Comparison of ENCODE assay signal across 28 cellular contexts in the genomic region with DNA sequence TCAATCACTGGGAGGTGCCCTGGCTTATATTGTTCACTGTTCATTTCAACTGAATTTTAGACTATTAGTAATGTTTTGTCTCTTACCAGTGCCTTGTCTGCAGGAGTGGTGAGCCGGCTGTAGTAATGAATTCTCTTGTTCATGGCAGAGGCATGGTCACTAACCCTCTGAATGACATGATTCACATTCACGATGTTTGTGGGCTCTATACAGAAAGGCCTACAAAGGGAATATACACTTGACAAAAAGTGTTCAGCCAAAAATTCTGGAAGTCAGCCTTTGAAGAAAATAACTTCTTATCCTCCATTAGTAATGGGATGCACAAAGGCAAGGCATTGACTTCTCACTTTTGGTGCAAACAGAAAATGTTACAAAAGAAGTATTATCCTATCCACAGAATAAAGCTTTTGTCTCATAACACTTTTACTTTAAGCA. TPM values are rescaled to one million over a fixed set of nuclear protein-coding genes. Genes with fewer than 3 reads are reported as not detected.
DNase-seq lines count a peak whose midpoint lies in the region; ATAC-seq and TF ChIP-seq lines count a peak whose summit lies in the region.
"Had no signal": no experiment of that assay in that cellular context is flagged by ENCODE, and none has a peak within 500 bp of the region (broad histone marks: within the 10 kb centered on the region; RNA-seq: fewer than 3 reads in every experiment).

No MANE protein-coding gene starts in this region.

- no peak for ATAC-seq in activated naive CD4-positive, alpha-beta T cell treated with anti-CD3 and anti-CD28 coated beads, Interleukin-2, amount 50 U/mL, for 72 hours
- ATAC-seq: activated T-cell treated with anti-CD3 and anti-CD28 coated beads, Interleukin-2, amount 50 U/mL, for 72 hours; esophagus mucosa; GM12878; natural killer cell; Right ventricle myocardium inferior; stimulated activated naive B cell treated with anti-CD40 and anti-IgM and Interleukin-4, amounts not matched to agents 10 μg/mL and 1 μg/mL and 100 μg/mL, for 72 hours had no signal

- H3K27ac ChIP-seq in esophagus muscularis mucosa (replicated peaks in 1 of 4) = peak overlapping the region in 3 of 4 donors; percentile 1 to 30 (median 1)
- H3K27ac ChIP-seq in tibial nerve = peak overlapping the region; percentile 23 to 92 (median 54)
- H3K27ac ChIP-seq: KMS-11, vagina had no signal

- 84% methylated on average over 2 of the region's 2 CpGs for WGBS in esophagus muscularis mucosa
- 44% methylated on average over 2 of the region's 2 CpGs for WGBS in tibial nerve, 2 donors

- intact Hi-C loops in esophagus muscularis mucosa (cut with DNase I) = no loop called here

- H3K27me3 ChIP-seq in esophagus muscularis mucosa (no peaks in the 10 kb centered on the region), neuron (ENCODE audit: insufficient read depth, low read length) (no peaks in the 10 kb centered on the region), tibial nerve (no peaks in the 10 kb centered on the region)
- H3K27me3 ChIP-seq: heart left ventricle, vagina had no signal

- peak overlapping the region; percentile 26 for H2AFZ ChIP-seq in neuron (ENCODE audit: low read depth, low read length)

- H3K4me3 ChIP-seq in esophagus muscularis mucosa (no peak overlapping the region), neuron (ENCODE audit: low read length) (no peak overlapping the region), tibial nerve (no peak overlapping the region)
- H3K4me3 ChIP-seq: GM12878, heart left ventricle, lung, vagina had no signal

- no peaks in the 10 kb centered on the region for H3K36me3 ChIP-seq in esophagus muscularis mucosa
- no peaks in the 10 kb centered on the region for H3K36me3 ChIP-seq in neuron (ENCODE audit: insufficient read depth, low read length)
- H3K36me3 ChIP-seq in tibial nerve = peaks cover 0 to 4% (median 0%) of the 10 kb centered on the region in 3 donors
- H3K36me3 ChIP-seq: vagina had no signal

- H3K9me3 ChIP-seq in esophagus muscularis mucosa (no peaks in the 10 kb centered on the region), neuron (ENCODE audit: low read length) (no peaks in the 10 kb centered on the region), tibial nerve (no peaks in the 10 kb centered on the region)
- H3K9me3 ChIP-seq: heart left ventricle, vagina had no signal

- no peak overlapping the region for H3K27ac Mint-ChIP-seq in activated naive CD4-positive, alpha-beta T cell treated with anti-CD3 and anti-CD28 coated beads, Interleukin-2, amount 50 U/mL, for 72 hours
- H3K27ac Mint-ChIP-seq: activated B cell treated with CpG ODN at 0.5 μM for 24 hours; activated naive CD8-positive, alpha-beta T cell treated with anti-CD3 and anti-CD28 coated beads, Interleukin-2, amount 10 ng/mL, durations not matched to agents 7 days and 5 days; activated T-cell treated with anti-CD3 and anti-CD28 coated beads, Interleukin-2, amount 50 U/mL, for 72 hours; HFFc6; immature natural killer cell; natural killer cell; stimulated activated naive B cell treated with anti-CD40 and anti-IgM and Interleukin-4, amounts not matched to agents 10 μg/mL and 1 μg/mL and 100 μg/mL, for 72 hours; T-helper 1 cell treated with Interleukin-12 subunit alpha and Interleukin-12 subunit beta and Interleukin-4 antibody, amounts not matched to agents 30 μg/mL and 1 μg/mL, for 36 hours had no signal

- DNase-seq in SK-MEL-5 (ENCODE audit: low read depth, low spot score) (peak; percentile 96), esophagus muscularis mucosa (ENCODE audit: extremely low spot score) (no peak), tibial nerve (ENCODE audit: low spot score in 2 of 2) (no peak), Kasumi-1 (lab: John Stamatoyannopoulos, UW) (no peak), mucosa of gallbladder (ENCODE audit: low spot score) (no peak)
- no peak for DNase-seq in activated naive CD4-positive, alpha-beta T cell treated with anti-CD3 and anti-CD28 coated beads, Interleukin-2, amount 50 U/mL, for 72 hours (ENCODE audit: low spot score in 2 of 2)
- DNase-seq: activated B cell treated with CpG ODN at 0.5 μM for 24 hours; activated naive CD8-positive, alpha-beta T cell treated with anti-CD3 and anti-CD28 coated beads, Interleukin-2, amount 10 ng/mL, durations not matched to agents 7 days and 5 days; activated T-cell treated with anti-CD3 and anti-CD28 coated beads, Interleukin-2, amount 50 U/mL, for 72 hours; Calu3; heart left ventricle; HFFc6; immature natural killer cell; natural killer cell; NCI-H1092; NCI-H2081; NCI-H510A; retina; stimulated activated CD4-positive, alpha-beta T cell treated with anti-CD3 and anti-CD28 coated beads, Interleukin-15, amount 100 ng/mL, for 24 hours; stimulated activated naive B cell treated with anti-CD40 and anti-IgM and Interleukin-4, amounts not matched to agents 10 μg/mL and 1 μg/mL and 100 μg/mL, for 72 hours had no signal

- no peak for TF ChIP-seq CTCF in esophagus muscularis mucosa (IDR thresholded peaks at IDR 0.05)
- TF ChIP-seq CTCF in tibial nerve (IDR thresholded peaks at IDR 0.05) = no peak

- H3K9me3 Mint-ChIP-seq in activated naive CD4-positive, alpha-beta T cell treated with anti-CD3 and anti-CD28 coated beads, Interleukin-2, amount 50 U/mL, for 72 hours = no peaks in the 10 kb centered on the region
- H3K9me3 Mint-ChIP-seq: activated T-cell treated with anti-CD3 and anti-CD28 coated beads, Interleukin-2, amount 50 U/mL, for 72 hours; HFFc6; immature natural killer cell; natural killer cell; stimulated activated naive B cell treated with anti-CD40 and anti-IgM and Interleukin-4, amounts not matched to agents 10 μg/mL and 1 μg/mL and 100 μg/mL, for 72 hours; T-helper 1 cell treated with Interleukin-12 subunit alpha and Interleukin-12 subunit beta and Interleukin-4 antibody, amounts not matched to agents 30 μg/mL and 1 μg/mL, for 36 hours had no signal

- in situ Hi-C loops in SK-MEL-5 (cut with HindIII; ENCODE audit: low pct_unique_long_range_greater_than_20kb, low sequenced_read_pairs) = no loop called here

- peaks cover 0 to 6% of the 10 kb centered on the region in 2 donors for H3K36me3 Mint-ChIP-seq in activated naive CD4-positive, alpha-beta T cell treated with anti-CD3 and anti-CD28 coated beads, Interleukin-2, amount 50 U/mL, for 72 hours
- H3K36me3 Mint-ChIP-seq: natural killer cell had no signal

- H3K4me1 ChIP-seq in esophagus muscularis mucosa (peaks cover 11 to 49% (median 36%) of the 10 kb centered on the region in 4 donors), neuron (ENCODE audit: insufficient read depth, low read length) (peaks cover 11% of the 10 kb centered on the region), tibial nerve (peaks cover 0 to 49% (median 7%) of the 10 kb centered on the region in 4 donors)

- TF ChIP-seq EP300 in esophagus muscularis mucosa (IDR thresholded peaks at IDR 0.05) (no peak), tibial nerve (IDR thresholded peaks at IDR 0.05) (no peak)

- TF ChIP-seq POLR2A in esophagus muscularis mucosa (IDR thresholded peaks at IDR 0.05; ENCODE audit: low read depth) (no peak), tibial nerve (IDR thresholded peaks at IDR 0.05) (no peak)

RNA-seq across cellular contexts. Expression of gene SLC38A9, which starts 39.6 kb away (rescaled TPM):
- total RNA-seq in SK-MEL-5 (2014; rRNA removed; shearing (Covaris generic)) = 33.1 and 44.0 TPM in 2 replicates
- 14.5 and 15.2 TPM in 2 replicates for polyA plus RNA-seq in SK-MEL-5 (2015; cell fraction: cytosol; rRNA removed)
- 20.9 and 39.7 TPM in 2 replicates for polyA plus RNA-seq in SK-MEL-5 (2015; cell fraction: nucleus; rRNA removed)
- total RNA-seq in esophagus muscularis mucosa (10 to 100 TPM; 10.0 to 12.3 (median 11.0) TPM), tibial nerve (10 to 100 TPM; 11.0 to 39.1 (median 23.6) TPM), mucosa of gallbladder (25.4 TPM)
- total RNA-seq in activated naive CD4-positive, alpha-beta T cell treated with anti-CD3 and anti-CD28 coated beads, Interleukin-2, amount 50 U/mL, for 72 hours = 10 to 100 TPM; 17.9 to 19.5 TPM
